8 cellular contexts compared by ENCODE assay signal in the genomic region with DNA sequence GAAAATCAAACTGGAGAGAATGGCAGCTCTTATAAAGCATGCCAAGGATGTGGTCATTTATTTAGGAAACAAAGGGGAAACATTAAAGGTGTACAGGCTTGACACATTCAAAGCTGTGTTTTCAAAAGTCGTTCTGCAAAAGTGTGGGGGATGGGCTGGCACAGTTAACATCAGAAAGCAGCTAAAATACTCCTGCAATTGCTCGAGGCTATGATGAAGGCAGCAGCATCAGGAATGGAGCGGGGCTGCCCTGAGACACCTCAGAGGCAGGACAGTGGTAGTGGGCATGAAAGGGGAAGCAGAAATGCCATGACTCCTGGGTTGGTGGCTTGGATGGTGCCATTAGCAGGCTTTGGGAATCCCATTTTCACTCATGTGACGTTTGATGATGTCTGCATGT. TPM values are rescaled to one million over a fixed set of nuclear protein-coding genes. Genes with fewer than 3 reads are reported as not detected.
DNase-seq lines count a peak whose midpoint lies in the region; ATAC-seq and TF ChIP-seq lines count a peak whose summit lies in the region.

No MANE protein-coding gene starts in this region.

- H3K4me3 ChIP-seq in lower lobe of right lung, result peak overlapping the region; percentile 92
- H3K4me3 ChIP-seq in urinary bladder (ENCODE audit: low read depth, low read length), result peak overlapping the region; percentile 85

- DNase-seq in stimulated activated CD4-positive, alpha-beta T cell treated with anti-CD3 and anti-CD28 coated beads, Interleukin-15, amount 100 ng/mL, for 24 hours, result peak; percentile 39
- no peak for DNase-seq in stimulated activated CD4-positive, alpha-beta T cell treated with anti-CD3 and anti-CD28 coated beads, Interleukin-4, amount 100 ng/mL, for 1 hour
- peak in 1 of 2 donors; percentile 11 for DNase-seq in activated naive CD4-positive, alpha-beta T cell treated with anti-CD3 and anti-CD28 coated beads, Interleukin-2, amount 50 U/mL, for 72 hours (ENCODE audit: low spot score in 2 of 2)
- DNase-seq in lower lobe of right lung (no peak), middle frontal gyrus (ENCODE audit: extremely low spot score, low spot score) (no peak), midbrain (lab: John Stamatoyannopoulos, UW) (no peak)

- no peaks in the 10 kb centered on the region for H3K27me3 ChIP-seq in lower lobe of right lung (ENCODE audit: low read depth)

- ATAC-seq in activated naive CD4-positive, alpha-beta T cell treated with anti-CD3 and anti-CD28 coated beads, Interleukin-2, amount 50 U/mL, for 72 hours, result no peak
- no peak for ATAC-seq in lower lobe of right lung
- ATAC-seq in GM21526 (IDR thresholded peaks at IDR 0.05; ENCODE audit: low FRiP score, unreplicated experiment), result no peak

- WGBS in urinary bladder, result 8% methylated on average over 4 of the region's 4 CpGs

- H3K36me3 Mint-ChIP-seq in activated naive CD4-positive, alpha-beta T cell treated with anti-CD3 and anti-CD28 coated beads, Interleukin-2, amount 50 U/mL, for 72 hours, result peaks cover 34 to 36% of the 10 kb centered on the region in 2 donors

- TF ChIP-seq CTCF in lower lobe of right lung (IDR thresholded peaks at IDR 0.05), result no peak

- H3K27ac ChIP-seq in lower lobe of right lung (peak overlapping the region; percentile 95), urinary bladder (ENCODE audit: low read depth) (no peak overlapping the region)

- H3K27ac Mint-ChIP-seq in activated naive CD4-positive, alpha-beta T cell treated with anti-CD3 and anti-CD28 coated beads, Interleukin-2, amount 50 U/mL, for 72 hours, result peak overlapping the region; percentile 98 to 99

- intact Hi-C loops in lower lobe of right lung (cut with DNase I), result no loop called here

- H3K9me3 ChIP-seq in lower lobe of right lung, result no peaks in the 10 kb centered on the region

- H3K36me3 ChIP-seq in lower lobe of right lung (peaks cover 19% of the 10 kb centered on the region), urinary bladder (ENCODE audit: insufficient read depth) (no peaks in the 10 kb centered on the region)

- H3K9me3 Mint-ChIP-seq in activated naive CD4-positive, alpha-beta T cell treated with anti-CD3 and anti-CD28 coated beads, Interleukin-2, amount 50 U/mL, for 72 hours, result no peaks in the 10 kb centered on the region

- H3K4me1 ChIP-seq in lower lobe of right lung (peaks cover 36% of the 10 kb centered on the region), urinary bladder (ENCODE audit: insufficient read depth) (no peaks in the 10 kb centered on the region)

RNA-seq across cellular contexts. Expression of a gene that starts 0.7 kb away (rescaled TPM):
- total RNA-seq in activated naive CD4-positive, alpha-beta T cell treated with anti-CD3 and anti-CD28 coated beads, Interleukin-2, amount 50 U/mL, for 72 hours, result 100 to 1,000 TPM in 1 of 2 donors, 10 to 100 TPM in 1; 93.7 to 169 TPM
- total RNA-seq in lower lobe of right lung (17.6 TPM), urinary bladder (29.1 TPM)
- polyA plus RNA-seq in urinary bladder, result 9.5 TPM

RNA-seq across cellular contexts. Expression of a gene that starts 1.4 kb away (rescaled TPM):
- 10 to 100 TPM; 38.5 to 39.2 TPM for total RNA-seq in activated naive CD4-positive, alpha-beta T cell treated with anti-CD3 and anti-CD28 coated beads, Interleukin-2, amount 50 U/mL, for 72 hours
- 42.7 TPM for total RNA-seq in lower lobe of right lung
- 33.6 TPM for total RNA-seq in urinary bladder
- polyA plus RNA-seq in urinary bladder, result 38.3 TPM

RNA-seq across cellular contexts. Expression of a gene that starts 30.1 kb away (rescaled TPM):
- total RNA-seq in activated naive CD4-positive, alpha-beta T cell treated with anti-CD3 and anti-CD28 coated beads, Interleukin-2, amount 50 U/mL, for 72 hours, result 10 to 100 TPM; 81.4 to 85.0 TPM
- total RNA-seq in lower lobe of right lung (33.7 TPM), urinary bladder (47.2 TPM)
- 61.7 TPM for polyA plus RNA-seq in urinary bladder

RNA-seq across cellular contexts. Expression of a gene that starts 30.3 kb away (rescaled TPM):
- 10 to 100 TPM; 19.2 to 25.2 TPM for total RNA-seq in activated naive CD4-positive, alpha-beta T cell treated with anti-CD3 and anti-CD28 coated beads, Interleukin-2, amount 50 U/mL, for 72 hours
- total RNA-seq in lower lobe of right lung (33.9 TPM), urinary bladder (20.1 TPM)
- polyA plus RNA-seq in urinary bladder, result 24.0 TPM

RNA-seq across cellular contexts. Expression of a gene that starts 53.1 kb away (rescaled TPM):
- 10 to 100 TPM in 1 of 2 donors, 1 to 10 TPM in 1; 7.3 to 19.3 TPM for total RNA-seq in activated naive CD4-positive, alpha-beta T cell treated with anti-CD3 and anti-CD28 coated beads, Interleukin-2, amount 50 U/mL, for 72 hours
- total RNA-seq in lower lobe of right lung, result 0.27 TPM
- total RNA-seq in urinary bladder, result 0.11 TPM
- polyA plus RNA-seq in urinary bladder, result 0.13 TPM
